9 cellular contexts compared by ENCODE assay signal in genomic region chr9:136720251-136720886, GRCh38. TPM values are rescaled to one million over a fixed set of nuclear protein-coding genes. Genes with fewer than 3 reads are reported as not detected.
DNase-seq lines count a peak whose midpoint lies in the region; ATAC-seq and TF ChIP-seq lines count a peak whose summit lies in the region.
"Had no signal": no experiment of that assay in that cellular context is flagged by ENCODE, and none has a peak within 500 bp of the region (broad histone marks: within the 10 kb centered on the region; RNA-seq: fewer than 3 reads in every experiment).

No MANE protein-coding gene starts in this region.

- no peak overlapping the region for H3K4me2 ChIP-seq in SK-N-SH

- H3K9me2 ChIP-seq in SK-N-SH, result no peaks in the 10 kb centered on the region

- H3K27me3 ChIP-seq in heart left ventricle, result no peaks in the 10 kb centered on the region
- no peaks in the 10 kb centered on the region for H3K27me3 ChIP-seq in subcutaneous abdominal adipose tissue (ENCODE audit: control insufficient read depth in 5 of 5, insufficient read depth in 4 of 5, low read length in 5 of 5)
- no peaks in the 10 kb centered on the region for H3K27me3 ChIP-seq in SK-N-SH (ENCODE audit: insufficient read depth)

- H3K9me3 ChIP-seq in heart left ventricle, result no peaks in the 10 kb centered on the region
- H3K9me3 ChIP-seq in subcutaneous abdominal adipose tissue (ENCODE audit: control insufficient read depth in 5 of 5, low read length in 5 of 5), result no peaks in the 10 kb centered on the region
- H3K9me3 ChIP-seq in SK-N-SH, result no peaks in the 10 kb centered on the region

- DNase-seq in DMS53 (lab: John Stamatoyannopoulos, UW) (peak; percentile 56), DMS53 treated with DMSO at 0.1 percent for 48 hours (lab: John Stamatoyannopoulos, UW; ENCODE audit: unreplicated experiment) (no peak), heart left ventricle (peak in 2 of 5 donors; percentile 61 to 65), SK-N-SH (no peak), GM19238 (ENCODE audit: insufficient read length, low spot score) (no peak)
- DNase-seq: NCI-H2107, SW 1271 had no signal

- no peak for TF ChIP-seq RAD21 in SK-N-SH (IDR thresholded peaks at IDR 0.05; ENCODE audit: low read length)

- peaks cover 4 to 75% (median 42%) of the 10 kb centered on the region in 12 donors for H3K4me1 ChIP-seq in heart left ventricle
- peaks cover 1 to 61% (median 55%) of the 10 kb centered on the region in 5 donors for H3K4me1 ChIP-seq in subcutaneous abdominal adipose tissue (ENCODE audit: control insufficient read depth in 5 of 5, insufficient read depth in 5 of 5, low read length in 5 of 5)
- peaks cover 0 to 4% of the 10 kb centered on the region in 2 experiments; a peak in 1 of 4 replicates for H3K4me1 ChIP-seq in SK-N-SH (ENCODE audit: control insufficient read depth in 1 of 2, insufficient read depth in 2 of 2, low read depth in 1 of 2, low read length in 1 of 2)

- peaks cover 46% of the 10 kb centered on the region for H4K20me1 ChIP-seq in SK-N-SH (ENCODE audit: insufficient read depth)

- H3K36me3 ChIP-seq in heart left ventricle, result peaks cover 3 to 45% (median 36%) of the 10 kb centered on the region in 9 donors
- peaks cover 0 to 44% (median 38%) of the 10 kb centered on the region in 5 donors for H3K36me3 ChIP-seq in subcutaneous abdominal adipose tissue (ENCODE audit: control insufficient read depth in 5 of 5, insufficient read depth in 5 of 5, low read length in 5 of 5)
- peaks cover 13 to 29% of the 10 kb centered on the region in 2 experiments for H3K36me3 ChIP-seq in SK-N-SH (replicated peaks in 1 of 2; ENCODE audit: control insufficient read depth in 1 of 2, insufficient read depth in 2 of 2, low read length in 1 of 2)

- no peak overlapping the region for H3K9ac ChIP-seq in subcutaneous abdominal adipose tissue (ENCODE audit: low read length in 5 of 5)
- H3K9ac ChIP-seq in SK-N-SH, result no peak overlapping the region

- H3K79me2 ChIP-seq in SK-N-SH (ENCODE audit: insufficient read depth), result peaks cover 16% of the 10 kb centered on the region

- peak overlapping the region; percentile 13 to 67 (median 54) for H3K27ac ChIP-seq in heart left ventricle
- peak overlapping the region; percentile 67 for H3K27ac ChIP-seq in subcutaneous abdominal adipose tissue (ENCODE audit: low read depth, low read length)
- peak overlapping the region in 1 of 2 experiments; percentile 22; a peak in 1 of 4 replicates for H3K27ac ChIP-seq in SK-N-SH (ENCODE audit: low read depth in 2 of 2, low read length in 1 of 2)

- POLR2A ChIA-PET in SK-N-SH (lab: Yijun Ruan, JAX), result interaction anchor here (1.2 kb wide), 1 partner anchor 73 kb away, joined by 3 read pairs; no protein-coding TSS in a partner anchor

- H3K4me3 ChIP-seq in heart left ventricle, result peak overlapping the region in 1 of 12 donors; percentile 12
- peak overlapping the region in 1 of 5 donors; percentile 14 for H3K4me3 ChIP-seq in subcutaneous abdominal adipose tissue (ENCODE audit: low read depth in 1 of 5, low read length in 5 of 5)
- no peak overlapping the region for H3K4me3 ChIP-seq in SK-N-SH (ENCODE audit: low read depth in 2 of 2, low read length in 1 of 2)

- peak in 3 of 4 donors; percentile 1 to 17 (median 8) for ATAC-seq in heart left ventricle

- TF ChIP-seq POLR2A in heart left ventricle (IDR thresholded peaks at IDR 0.05), result no peak

- intact Hi-C loops in heart left ventricle (cut with DNase I), result no loop called here

- CTCF ChIA-PET in SK-N-SH (lab: Yijun Ruan, JAX), result interaction anchor here (0.6 to 2.7 kb wide), 3 partner anchors 38 to 72 kb away, joined by 3 to 13 read pairs (median 9); partner anchors contain the start of gene LCN8

- TF ChIP-seq EP300 in SK-N-SH (IDR thresholded peaks at IDR 0.05; ENCODE audit: borderline replicate concordance in 1 of 2, low read depth in 1 of 2, low read length in 1 of 2), result no peak

- peaks cover 18% of the 10 kb centered on the region for H3F3A ChIP-seq in SK-N-SH (replicated peaks; ENCODE audit: insufficient read depth)

- no peak overlapping the region for H2AFZ ChIP-seq in SK-N-SH (ENCODE audit: low read depth)

- 42 to 58% (median 47%) methylated on average over 15 to 19 of the region's 19 CpGs for WGBS in heart left ventricle, 4 donors
- WGBS in SK-N-SH (ENCODE audit: low lambda C conversion rate), result 86% methylated on average over 13 of the region's 19 CpGs

- TF ChIP-seq CTCF in heart left ventricle (IDR thresholded peaks at IDR 0.05) (no peak), SK-N-SH (IDR thresholded peaks at IDR 0.05) (no peak)

TF ChIP-seq in SK-N-SH, 30 proteins besides CTCF, POLR2A, EP300 and RAD21 (continues in another document):
- no peak for TF ChIP-seq MAX (IDR thresholded peaks at IDR 0.05; ENCODE audit: low read depth)
- no peak for TF ChIP-seq SMC3 (IDR thresholded peaks at IDR 0.05; ENCODE audit: low read depth, low read length)
- no peak for TF ChIP-seq IRF3 (IDR thresholded peaks at IDR 0.05; ENCODE audit: low read depth, low read length)
- TF ChIP-seq MXI1 (IDR thresholded peaks at IDR 0.05; ENCODE audit: low read depth, low read length), result no peak
- TF ChIP-seq ZBTB33 (IDR thresholded peaks at IDR 0.05; ENCODE audit: borderline replicate concordance, low read depth), result no peak
- TF ChIP-seq JUND (IDR thresholded peaks at IDR 0.05), result no peak
- no peak for TF ChIP-seq NRF1 (IDR thresholded peaks at IDR 0.05; ENCODE audit: low read depth, low read length)
- no peak for TF ChIP-seq FOXM1 (IDR thresholded peaks at IDR 0.05; ENCODE audit: low read depth)
- no peak for TF ChIP-seq ELF1 (IDR thresholded peaks at IDR 0.05)
- TF ChIP-seq GABPA (IDR thresholded peaks at IDR 0.05; ENCODE audit: low read depth), result no peak
- TF ChIP-seq YY1 (IDR thresholded peaks at IDR 0.05; ENCODE audit: low read depth), result no peak

RNA-seq across cellular contexts. Expression of gene DIPK1B, which starts 8.0 kb away (rescaled TPM):
- 10 to 100 TPM; 14.4 to 46.3 (median 19.8) TPM for total RNA-seq in heart left ventricle
- polyA plus RNA-seq in heart left ventricle (10 to 100 TPM; 18.1 to 24.4 TPM), SK-N-SH (2012; rRNA removed) (24.5 and 27.1 TPM in 2 replicates)
- 10.2 and 18.9 TPM in 2 replicates for polyA plus RNA-seq in SK-N-SH (2012; cell fraction: cytosol; rRNA removed)
- 29.2 and 33.2 TPM in 2 replicates for polyA plus RNA-seq in SK-N-SH (2012; cell fraction: nucleus; rRNA removed)

RNA-seq across cellular contexts. Expression of gene LCN10, which starts 22.4 kb away (rescaled TPM):
- 10 to 100 TPM in 5 of 9 donors, 1 to 10 TPM in 2, under 1 TPM in 2; 0.50 to 21.5 (median 10.1) TPM for total RNA-seq in heart left ventricle
- polyA plus RNA-seq in heart left ventricle (10 to 100 TPM; 15.7 to 40.7 TPM), SK-N-SH (2012; rRNA removed) (not detected in 2 replicates)
- not detected in 2 replicates for polyA plus RNA-seq in SK-N-SH (2012; cell fraction: cytosol; rRNA removed)
- polyA plus RNA-seq in SK-N-SH (2012; cell fraction: nucleus; rRNA removed), result not detected in 2 replicates
- total RNA-seq: A172 had no signal

RNA-seq across cellular contexts. Expression of gene LCN6, which starts 28.0 kb away (rescaled TPM):
- total RNA-seq in heart left ventricle, result 10 to 100 TPM in 5 of 9 donors, 1 to 10 TPM in 3, under 1 TPM in 1; 0.81 to 58.7 (median 15.8) TPM
- 100 to 1,000 TPM in 1 of 2 donors, 10 to 100 TPM in 1; 46.1 to 101 TPM for polyA plus RNA-seq in heart left ventricle
- polyA plus RNA-seq in SK-N-SH (2012; rRNA removed), result not detected in 2 replicates
- polyA plus RNA-seq in SK-N-SH (2012; cell fraction: cytosol; rRNA removed), result not detected in 2 replicates
- polyA plus RNA-seq in SK-N-SH (2012; cell fraction: nucleus; rRNA removed), result not detected in 2 replicates
- total RNA-seq: A172 had no signal

RNA-seq across cellular contexts. Expression of gene AGPAT2, which starts 33.1 kb away (rescaled TPM):
- total RNA-seq in heart left ventricle, result 10 to 100 TPM; 52.4 to 90.7 (median 62.5) TPM
- polyA plus RNA-seq in heart left ventricle (100 to 1,000 TPM in 1 of 2 donors, 10 to 100 TPM in 1; 88.8 to 122 TPM), SK-N-SH (2012; rRNA removed) (41.8 and 46.8 TPM in 2 replicates)
- polyA plus RNA-seq in SK-N-SH (2012; cell fraction: cytosol; rRNA removed), result 16.8 and 33.3 TPM in 2 replicates
- 50.8 and 59.5 TPM in 2 replicates for polyA plus RNA-seq in SK-N-SH (2012; cell fraction: nucleus; rRNA removed)

RNA-seq across cellular contexts. Expression of gene LCN8, which starts 37.7 kb away (rescaled TPM):
- total RNA-seq in heart left ventricle, result not detected
- polyA plus RNA-seq in heart left ventricle, result not detected
- polyA plus RNA-seq in SK-N-SH (2012; rRNA removed), result not detected in 2 replicates
- polyA plus RNA-seq in SK-N-SH (2012; cell fraction: cytosol; rRNA removed), result not detected in 2 replicates
- 0.02 TPM in 1 of 2 replicates, not detected in the other for polyA plus RNA-seq in SK-N-SH (2012; cell fraction: nucleus; rRNA removed)
- total RNA-seq: A172 had no signal

Comparison
In these comparisons a context has a peak if more than half of its experiments do, and no peak if none do; other contexts are left out.
1. RNA of gene LCN10, which starts 22.4 kb away (polyA plus RNA-seq): 15.7 to 40.7 TPM in heart left ventricle; not detected in SK-N-SH; every median in the first group is over 10 times any median in the second.
2. RNA of gene LCN6, which starts 28.0 kb away (polyA plus RNA-seq): 46.1 to 101 TPM in heart left ventricle; not detected in SK-N-SH; every median in the first group is over 10 times any median in the second.